In genomic region chr6:8207869-8208191, GRCh38 we compare ENCODE assay signal across 7 cellular contexts.
"Had no signal": no experiment of that assay in that cellular context is flagged by ENCODE, and none has a peak within 500 bp of the region (broad histone marks: within the 10 kb centered on the region; RNA-seq: fewer than 3 reads in every experiment).

No MANE protein-coding gene starts in this region.

- FAIRE-seq: H54, HTR-8/SVneo had no signal

- DNase-seq: GOT3, H9, HCEC 1CT, KG1 had no signal

- H3K9me3 Mint-ChIP-seq: H9, IgD-negative memory B cell had no signal

- H3K4me3 Mint-ChIP-seq: H9, IgD-negative memory B cell had no signal

- H3K27ac Mint-ChIP-seq: H9, IgD-negative memory B cell had no signal

- H3K4me1 Mint-ChIP-seq: IgD-negative memory B cell had no signal
